ENCODE assay signal across 18 cellular contexts in the genomic region with DNA sequence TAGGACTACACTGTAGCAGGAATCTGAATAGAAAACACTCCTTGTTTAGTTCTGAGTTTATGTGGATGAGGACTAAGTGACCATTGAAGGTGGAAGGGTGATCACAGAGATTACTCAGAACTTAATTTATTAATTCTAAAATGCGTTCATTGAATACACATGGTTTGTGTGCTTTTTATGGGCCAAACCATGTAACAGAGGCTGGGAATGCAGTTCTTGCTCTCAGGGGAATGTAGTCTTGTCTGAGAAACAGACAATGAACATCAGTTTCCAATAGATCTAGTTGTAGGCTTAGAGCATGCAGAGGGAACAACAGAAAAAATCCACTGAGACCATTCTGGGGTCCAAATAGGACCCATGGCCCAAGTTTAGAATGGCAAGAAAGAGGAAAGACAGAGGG. TPM values are rescaled to one million over a fixed set of nuclear protein-coding genes. Genes with fewer than 3 reads are reported as not detected.
DNase-seq lines count a peak whose midpoint lies in the region; ATAC-seq and TF ChIP-seq lines count a peak whose summit lies in the region.
"Had no signal": no experiment of that assay in that cellular context is flagged by ENCODE, and none has a peak within 500 bp of the region (broad histone marks: within the 10 kb centered on the region; RNA-seq: fewer than 3 reads in every experiment).

No MANE protein-coding gene starts in this region.

- CTCF ChIA-PET in T-cell (lab: Charles Lee): no interaction called here

- peak; percentile 13 for ATAC-seq in left ventricle myocardium superior
- ATAC-seq in Right ventricle myocardium inferior: no peak
- ATAC-seq in T-cell (replicated peaks in 1 of 4): no peak
- no peak for ATAC-seq in HG03354 (IDR thresholded peaks at IDR 0.05; ENCODE audit: poor library complexity, severe bottlenecking, unreplicated experiment)
- ATAC-seq: Panc1 had no signal

- H2BK12ac ChIP-seq in mesenchymal stem cell (ENCODE audit: low read length in 2 of 2): no peak overlapping the region

- no peak overlapping the region for H4K91ac ChIP-seq in mesenchymal stem cell (ENCODE audit: low read length)

- H3K4ac ChIP-seq in mesenchymal stem cell (ENCODE audit: low read depth in 1 of 2, low read length in 2 of 2): no peak overlapping the region

- peak overlapping the region; percentile 42 for H2AK5ac ChIP-seq in mesenchymal stem cell (ENCODE audit: low read length, severe bottlenecking)

- POLR2A ChIA-PET in T-cell (lab: Charles Lee): no interaction called here

- DNase-seq in left ventricle myocardium superior (no peak), Right ventricle myocardium inferior (ENCODE audit: missing footprints) (no peak), choroid plexus epithelial cell (ENCODE audit: low read depth) (peak; percentile 44), mesenchymal stem cell (no peak), T-cell (no peak), thyroid gland (no peak)
- no peak for DNase-seq in activated T-cell treated with anti-CD3 and anti-CD28 coated beads, Interleukin-2, amount 50 U/mL, for 1 hour
- DNase-seq: 8988T; AML-193; CD4-positive, alpha-beta T cell; DND-41; HCEC 1CT; Kasumi-1; NCI-H1417; NCI-H2029 treated with DMSO at 0.1 percent for 48 hours; Right ventricle myocardium superior had no signal

- H3K27ac Mint-ChIP-seq in T-cell: no peak overlapping the region
- H3K27ac Mint-ChIP-seq: CD4-positive, alpha-beta T cell had no signal

- TF ChIP-seq POLR2A in thyroid gland (IDR thresholded peaks at IDR 0.05): no peak

- H3K27ac ChIP-seq in mesenchymal stem cell (ENCODE audit: low read length, poor library complexity, severe bottlenecking) (no peak overlapping the region), thyroid gland (no peak overlapping the region)

- H2BK15ac ChIP-seq in mesenchymal stem cell (ENCODE audit: low read depth, poor library complexity, severe bottlenecking): no peak overlapping the region

- peak overlapping the region in 1 of 2 experiments; percentile 36 for H3K14ac ChIP-seq in mesenchymal stem cell (ENCODE audit: low read length in 2 of 2)

- H3K18ac ChIP-seq in mesenchymal stem cell (ENCODE audit: low read depth in 1 of 2, low read length in 2 of 2): peak overlapping the region in 1 of 2 experiments; percentile 21

- no peak overlapping the region for H2BK120ac ChIP-seq in mesenchymal stem cell (ENCODE audit: low read depth, low read length)

- peaks cover 4 to 11% of the 10 kb centered on the region in 2 donors for H3K27me3 Mint-ChIP-seq in T-cell
- H3K27me3 Mint-ChIP-seq: CD4-positive, alpha-beta T cell had no signal

- H4K8ac ChIP-seq in mesenchymal stem cell (ENCODE audit: low read length): no peak overlapping the region

- H3K4me3 ChIP-seq in choroid plexus epithelial cell (ENCODE audit: low read depth, low read length): no peak overlapping the region
- no peak overlapping the region for H3K4me3 ChIP-seq in mesenchymal stem cell (ENCODE audit: insufficient read depth in 1 of 2, low read depth in 1 of 2, low read length in 2 of 2)
- H3K4me3 ChIP-seq in thyroid gland (replicated peaks in 1 of 3): no peak overlapping the region

- no peak overlapping the region for H3K23ac ChIP-seq in mesenchymal stem cell (ENCODE audit: low read length in 2 of 2)

- no peaks in the 10 kb centered on the region for H3K4me1 Mint-ChIP-seq in T-cell

- H3K9me3 ChIP-seq in mesenchymal stem cell (ENCODE audit: control insufficient read depth, low read length): no peaks in the 10 kb centered on the region
- H3K9me3 ChIP-seq in thyroid gland: no peaks in the 10 kb centered on the region

- H3K36me3 Mint-ChIP-seq in T-cell: no peaks in the 10 kb centered on the region

- H3K9ac ChIP-seq in mesenchymal stem cell (ENCODE audit: low read length): no peak overlapping the region

- TF ChIP-seq CTCF in choroid plexus epithelial cell (conservative IDR thresholded peaks at IDR 0.05; ENCODE audit: low read depth, low read length) (no peak), thyroid gland (IDR thresholded peaks at IDR 0.05) (no peak)

- 86% methylated on average over 1 of the region's 1 CpG for WGBS in mesenchymal stem cell
- 76 to 86% methylated on average over 1 of the region's 1 CpG for WGBS in thyroid gland, 2 donors

- H3K36me3 ChIP-seq in mesenchymal stem cell (ENCODE audit: control insufficient read depth in 1 of 2, insufficient read depth in 2 of 2, low read depth in 1 of 2, low read length in 2 of 2) (no peaks in the 10 kb centered on the region), thyroid gland (no peaks in the 10 kb centered on the region)

- no peaks in the 10 kb centered on the region for H3K9me3 Mint-ChIP-seq in T-cell
- H3K9me3 Mint-ChIP-seq: CD4-positive, alpha-beta T cell had no signal

- H3K27me3 ChIP-seq in mesenchymal stem cell (ENCODE audit: control insufficient read depth in 1 of 2, insufficient read depth in 1 of 2, low read length in 2 of 2) (no peaks in the 10 kb centered on the region), thyroid gland (no peaks in the 10 kb centered on the region)

- H3K4me1 ChIP-seq in mesenchymal stem cell (ENCODE audit: control insufficient read depth, insufficient read depth, low read depth, low read length): peaks cover 13% of the 10 kb centered on the region
- peaks cover 38 to 49% of the 10 kb centered on the region in 2 donors for H3K4me1 ChIP-seq in thyroid gland

- H3K79me1 ChIP-seq in mesenchymal stem cell (replicated peaks; ENCODE audit: low read length, poor library complexity, severe bottlenecking): peaks cover 3% of the 10 kb centered on the region

- intact Hi-C loops in left ventricle myocardium superior (cut with micrococcal nuclease): no loop called here
- intact Hi-C loops in Right ventricle myocardium inferior (cut with DNase I): loop anchor here (5.0 kb wide), 1 partner anchor 46 kb away; the partner anchor contains the start of genes CRYZL1 and ITSN1
- intact Hi-C loops in thyroid gland (cut with DNase I): no loop called here

- no peak overlapping the region for H2BK5ac ChIP-seq in mesenchymal stem cell (ENCODE audit: low read depth, low read length, poor library complexity, severe bottlenecking)

- H2AFZ ChIP-seq in mesenchymal stem cell (ENCODE audit: low read depth, low read length): no peak overlapping the region

- no peak overlapping the region for H3K4me3 Mint-ChIP-seq in T-cell
- H3K4me3 Mint-ChIP-seq: CD4-positive, alpha-beta T cell had no signal

- H3K4me2 ChIP-seq in mesenchymal stem cell (ENCODE audit: low read length, poor library complexity, severe bottlenecking): no peak overlapping the region

RNA-seq across cellular contexts. Expression of gene ITSN1, which starts 46.0 kb away (rescaled TPM):
- total RNA-seq in left ventricle myocardium superior (44.4 TPM), Right ventricle myocardium inferior (42.5 TPM), T-cell (1 to 10 TPM; 2.3 to 3.9 (median 3.0) TPM), thyroid gland (10 to 100 TPM; 29.6 to 42.2 (median 41.1) TPM)
- polyA plus RNA-seq in mesenchymal stem cell (2013, experiment 1 of 2): 32.0 TPM
- polyA plus RNA-seq in mesenchymal stem cell (2013, experiment 2 of 2): 30.6 TPM

RNA-seq across cellular contexts. Expression of gene CRYZL1, which starts 46.8 kb away (rescaled TPM):
- total RNA-seq in left ventricle myocardium superior: 25.2 TPM
- total RNA-seq in Right ventricle myocardium inferior: 23.2 TPM
- 34.0 TPM for polyA plus RNA-seq in mesenchymal stem cell (2013, experiment 1 of 2)
- polyA plus RNA-seq in mesenchymal stem cell (2013, experiment 2 of 2): 33.9 TPM
- 10 to 100 TPM; 26.5 to 58.3 (median 47.8) TPM for total RNA-seq in T-cell
- total RNA-seq in thyroid gland: 10 to 100 TPM; 27.9 to 53.5 (median 33.9) TPM
